ENCODE assay signal across 24 cellular contexts in the genomic region with DNA sequence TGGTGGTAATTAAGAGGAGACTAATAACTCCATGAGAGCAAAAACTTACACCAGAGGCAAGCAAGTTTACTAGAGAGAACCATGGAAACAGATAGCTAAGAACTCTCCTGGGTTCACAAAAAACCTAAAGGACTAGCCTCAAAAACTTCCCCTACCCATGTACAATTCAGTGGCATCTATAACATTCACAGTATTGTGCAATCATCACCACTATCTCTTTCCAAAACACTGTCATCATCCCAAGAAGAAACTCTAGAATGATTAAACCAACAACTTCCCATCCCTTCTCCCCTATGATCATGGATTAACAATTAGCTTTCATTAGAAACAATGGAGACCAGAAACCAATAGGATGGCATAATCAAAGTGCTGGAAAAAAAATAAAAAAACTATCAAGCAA.
"Had no signal": no experiment of that assay in that cellular context is flagged by ENCODE, and none has a peak within 500 bp of the region (broad histone marks: within the 10 kb centered on the region; RNA-seq: fewer than 3 reads in every experiment).

No MANE protein-coding gene starts in this region.

- H3K4me3 ChIP-seq: SK-N-MC had no signal

- DNase-seq: activated CD4-positive, alpha-beta memory T cell treated with anti-CD3 and anti-CD28 coated beads for 36 hours; activated CD4-positive, alpha-beta T cell treated with anti-CD3 and anti-CD28 coated beads, Interleukin-2, amount 10 ng/mL, durations not matched to agents 7 days and 5 days; activated CD4-positive, CD25-positive, alpha-beta regulatory T cell; activated CD8-positive, alpha-beta memory T cell treated with anti-CD3 and anti-CD28 coated beads for 24 hours; activated gamma-delta T cell; activated naive CD4-positive, alpha-beta T cell treated with anti-CD3 and anti-CD28 coated beads for 36 hours; activated T-cell treated with anti-CD3 and anti-CD28 coated beads, Interleukin-2, amount 50 U/mL, for 4 hours; anterior cingulate cortex; NCI-H1092; NCI-H1417; NCI-H1930; NCI-H2107; NCI-H2171 treated with DMSO at 0.1 percent for 48 hours; NCI-H226; NCI-H510A; NCI-H526 treated with DMSO at 0.1 percent for 48 hours; NCI-H82; SIG-M5; T-cell; T-helper 2 cell; T1000 had no signal

- ATAC-seq: activated T-cell treated with anti-CD3 and anti-CD28 coated beads, Interleukin-2, amount 50 U/mL, for 4 hours; T-cell had no signal

- H3K27ac ChIP-seq: KMS-11, SK-N-MC, VCaP had no signal
